ENCODE assay signal across 9 cellular contexts in the genomic region with DNA sequence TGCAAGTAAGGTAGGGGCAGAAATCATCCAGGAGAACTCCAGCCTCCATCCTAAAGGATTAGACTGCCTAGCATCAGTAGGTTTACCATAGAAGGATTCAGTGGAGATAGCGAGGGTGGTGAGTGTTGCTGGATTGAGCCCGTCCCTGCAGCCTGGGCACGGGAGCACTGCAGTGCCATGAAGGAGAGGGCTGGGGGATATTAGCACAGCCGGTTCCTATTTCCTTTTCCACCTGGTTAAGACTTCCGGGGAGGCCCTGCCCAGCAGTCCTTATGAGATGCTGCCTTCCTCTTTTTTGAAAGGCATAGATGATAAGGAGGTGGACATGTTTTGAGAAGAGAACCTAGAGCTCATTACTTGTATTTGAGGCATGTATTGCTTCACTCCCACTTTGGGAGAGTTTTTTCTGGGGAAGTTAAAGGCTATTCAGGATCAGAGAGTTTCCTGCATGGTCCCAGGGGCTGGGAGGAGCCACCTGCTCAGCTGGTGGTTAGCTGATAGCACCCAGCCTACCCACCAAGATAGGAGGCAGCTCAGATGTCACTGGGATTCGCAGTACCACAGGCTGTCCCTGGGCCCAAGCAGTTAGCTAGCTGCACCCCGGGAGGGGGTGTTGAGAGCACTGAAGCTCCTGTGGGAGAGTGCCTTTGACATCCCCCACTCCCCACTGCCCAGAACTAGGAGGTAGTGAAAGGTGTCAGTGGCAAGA. TPM values are rescaled to one million over a fixed set of nuclear protein-coding genes. Genes with fewer than 3 reads are reported as not detected.
A peak's percentile ranks its signal among the peaks of the same experiment; 100 is the strongest.
DNase-seq lines count a peak whose midpoint lies in the region; ATAC-seq and TF ChIP-seq lines count a peak whose summit lies in the region.
"Had no signal": no experiment of that assay in that cellular context is flagged by ENCODE, and none has a peak within 500 bp of the region (broad histone marks: within the 10 kb centered on the region; RNA-seq: fewer than 3 reads in every experiment).

No MANE protein-coding gene starts in this region.

- peaks cover 11% of the 10 kb centered on the region for H3K79me1 ChIP-seq in mesendoderm (ENCODE audit: low read length)

- peak overlapping the region; percentile 84 to 98 (median 94) for H3K27ac ChIP-seq in body of pancreas
- H3K27ac ChIP-seq in mesendoderm (ENCODE audit: low read depth, low read length): peak overlapping the region; percentile 84
- peak overlapping the region; percentile 97 for H3K27ac ChIP-seq in vagina
- H3K27ac ChIP-seq: KMS-11 had no signal

- no peak overlapping the region for H3K23ac ChIP-seq in mesendoderm (ENCODE audit: low read length)

- no peak overlapping the region for H3K4me2 ChIP-seq in mesendoderm (ENCODE audit: low read length)
- H3K4me2 ChIP-seq: KMS-11 had no signal

- DNase-seq in Right ventricle myocardium inferior (ENCODE audit: missing footprints) (no peak), cardiac septum (ENCODE audit: low spot score) (no peak), body of pancreas (no peak), mesendoderm (peak; percentile 59), vagina (ENCODE audit: extremely low spot score in 2 of 2) (no peak), pons (ENCODE audit: low spot score) (no peak), activated T-cell treated with anti-CD3 and anti-CD28 coated beads for 4 hours (no peak)

- H3K79me2 ChIP-seq in mesendoderm (ENCODE audit: control insufficient read depth, insufficient read depth, low read length): peaks cover 82% of the 10 kb centered on the region

- peak; percentile 39 for ATAC-seq in Right ventricle myocardium inferior
- ATAC-seq in body of pancreas: no peak
- no peak for ATAC-seq in GM21360 (IDR thresholded peaks at IDR 0.05; ENCODE audit: unreplicated experiment)

- peak overlapping the region; percentile 49 for H3K56ac ChIP-seq in mesendoderm (ENCODE audit: low read length)

- H4K8ac ChIP-seq in mesendoderm (ENCODE audit: low read depth, low read length): no peak overlapping the region

- H3K9me3 ChIP-seq in body of pancreas (no peaks in the 10 kb centered on the region), vagina (no peaks in the 10 kb centered on the region)

- intact Hi-C loops in Right ventricle myocardium inferior (cut with DNase I): loop anchor here (2.0 kb wide), 1 partner anchor 16 kb away; no protein-coding TSS in a partner anchor
- intact Hi-C loops in cardiac septum (cut with DNase I): loop anchor here (2.0 to 5.0 kb wide), 2 partner anchors 28 to 43 kb away; no protein-coding TSS in a partner anchor
- intact Hi-C loops in body of pancreas (cut with DNase I): no loop called here
- intact Hi-C loops in vagina (cut with DNase I): no loop called here

- H2AK5ac ChIP-seq in mesendoderm (ENCODE audit: low read length): no peak overlapping the region

- TF ChIP-seq POLR2A in body of pancreas (IDR thresholded peaks at IDR 0.05) (peak in 1 of 3 donors; percentile 16), vagina (IDR thresholded peaks at IDR 0.05) (no peak)

- TF ChIP-seq CTCF in body of pancreas (IDR thresholded peaks at IDR 0.05) (no peak), vagina (IDR thresholded peaks at IDR 0.05) (no peak)

- H2BK5ac ChIP-seq in mesendoderm (ENCODE audit: low read length): peak overlapping the region; percentile 12

- H3K27me3 ChIP-seq in body of pancreas (no peaks in the 10 kb centered on the region), mesendoderm (ENCODE audit: insufficient read depth, low read length, poor library complexity) (no peaks in the 10 kb centered on the region), vagina (no peaks in the 10 kb centered on the region)

- H3K4me3 ChIP-seq in body of pancreas: no peak overlapping the region
- no peak overlapping the region for H3K4me3 ChIP-seq in mesendoderm (ENCODE audit: low read length)
- H3K4me3 ChIP-seq in vagina: no peak overlapping the region

- no peaks in the 10 kb centered on the region for H3K36me3 ChIP-seq in body of pancreas (replicated peaks in 1 of 2; ENCODE audit: insufficient read depth in 1 of 2, low read depth in 2 of 2)
- H3K36me3 ChIP-seq in mesendoderm (ENCODE audit: control insufficient read depth, insufficient read depth, low read length): no peaks in the 10 kb centered on the region
- H3K36me3 ChIP-seq in vagina: no peaks in the 10 kb centered on the region

- H3K4me1 ChIP-seq in body of pancreas (peaks cover 100% of the 10 kb centered on the region), mesendoderm (ENCODE audit: control insufficient read depth, low read depth, low read length) (peaks cover 38% of the 10 kb centered on the region), vagina (peaks cover 100% of the 10 kb centered on the region)

- no peak overlapping the region for H2BK15ac ChIP-seq in mesendoderm (replicated peaks; ENCODE audit: low read depth)

- no peak overlapping the region for H2BK120ac ChIP-seq in mesendoderm (ENCODE audit: low read depth, low read length)

- no peak overlapping the region for H4K5ac ChIP-seq in mesendoderm (ENCODE audit: low read length)

- peak overlapping the region; percentile 71 for H3K18ac ChIP-seq in mesendoderm (ENCODE audit: low read length)

- 37 to 48% methylated on average over 6 to 7 of the region's 7 CpGs for WGBS in body of pancreas, 2 donors
- WGBS in mesendoderm (ENCODE audit: extremely low coverage, insufficient coverage, low lambda C conversion rate): no CpG with 5 or more reads among the region's 7 CpGs

- H3K4ac ChIP-seq in mesendoderm (ENCODE audit: low read depth, low read length): no peak overlapping the region

- H3K9ac ChIP-seq in mesendoderm (ENCODE audit: low read length): peak overlapping the region; percentile 16
- H3K9ac ChIP-seq: KMS-11 had no signal

RNA-seq across cellular contexts. Expression of gene ACTN4, which starts 17.2 kb away (rescaled TPM):
- total RNA-seq in Right ventricle myocardium inferior (145 TPM), cardiac septum (190 TPM), body of pancreas (100 to 1,000 TPM; 143 to 148 TPM), vagina (513 TPM)
- polyA plus RNA-seq in mesendoderm (2013, experiment 1 of 2): 294 TPM
- 302 TPM for polyA plus RNA-seq in mesendoderm (2013, experiment 2 of 2)

RNA-seq across cellular contexts. Expression of gene EIF3K, which starts 45.7 kb away (rescaled TPM):
- total RNA-seq in Right ventricle myocardium inferior (660 TPM), cardiac septum (483 TPM), body of pancreas (100 to 1,000 TPM; 108 to 169 TPM), vagina (349 TPM)
- 422 TPM for polyA plus RNA-seq in mesendoderm (2013, experiment 1 of 2)
- 421 TPM for polyA plus RNA-seq in mesendoderm (2013, experiment 2 of 2)

RNA-seq across cellular contexts. Expression of gene MAP4K1, which starts 46.9 kb away (rescaled TPM):
- total RNA-seq in Right ventricle myocardium inferior (3.1 TPM), cardiac septum (1.5 TPM), body of pancreas (1 to 10 TPM; 2.0 to 2.9 TPM), vagina (47.9 TPM)
- 9.1 TPM for polyA plus RNA-seq in mesendoderm (2013, experiment 1 of 2)
- 8.6 TPM for polyA plus RNA-seq in mesendoderm (2013, experiment 2 of 2)

Comparison
In these comparisons a context has a peak if more than half of its experiments do, and no peak if none do; other contexts are left out.
1. RNA of gene MAP4K1, which starts 46.9 kb away (total RNA-seq): 47.9 TPM in vagina (single experiment); 3.1 TPM in Right ventricle myocardium inferior (single experiment), 2.0 to 2.9 TPM in body of pancreas and 1.5 TPM in cardiac septum (single experiment); every median in the first group is over 10 times any median in the second.
2. intact Hi-C loops: an anchor here in Right ventricle myocardium inferior (2.0 kb wide) and cardiac septum (2.0 to 5.0 kb wide); none called in body of pancreas and vagina.
3. Peak in every context shown above with its lines, with median percentiles within 50 percentile points of each other: H3K27ac ChIP-seq.